ENCODE assay signal across 22 cellular contexts in the genomic region with DNA sequence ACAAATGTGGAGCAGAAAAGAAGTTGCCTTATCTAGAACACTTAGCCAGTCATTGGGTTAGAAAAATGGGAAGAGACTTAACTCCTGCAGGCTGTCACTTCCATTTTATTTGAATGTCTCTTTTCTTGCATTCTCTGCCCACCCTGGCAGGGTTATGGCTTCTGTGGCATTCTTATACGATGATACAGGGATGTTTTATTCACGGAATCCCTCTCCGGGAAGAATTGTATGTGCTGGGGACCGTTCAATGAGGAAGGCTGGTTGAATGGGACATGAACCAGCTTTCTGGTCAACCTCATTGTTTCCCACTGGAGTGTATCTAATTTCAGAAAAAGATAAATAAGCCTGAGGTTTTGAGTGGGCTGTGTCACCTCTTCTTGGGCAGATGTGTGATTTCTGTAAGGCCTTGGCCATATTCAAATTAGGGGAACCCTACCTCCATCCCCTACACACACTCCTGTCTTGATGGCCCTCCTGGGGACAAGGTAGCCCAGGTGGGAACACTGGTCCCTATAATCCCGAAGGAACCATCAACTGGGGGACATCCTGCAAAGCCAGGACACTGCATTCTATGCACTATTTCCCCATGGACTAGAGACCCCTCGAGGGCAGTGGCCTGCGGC.
"Had no signal": no experiment of that assay in that cellular context is flagged by ENCODE, and none has a peak within 500 bp of the region (broad histone marks: within the 10 kb centered on the region; RNA-seq: fewer than 3 reads in every experiment).

No MANE protein-coding gene starts in this region.

- H3K27ac Mint-ChIP-seq: memory B cell, mesothelial cell of epicardium, nephron progenitor cell, type B pancreatic cell had no signal

- H3K9me3 ChIP-seq: lower lobe of right lung, ovary, suprapubic skin, thyroid gland had no signal

- H3K27ac ChIP-seq: dorsolateral prefrontal cortex, gastroesophageal sphincter, left ventricle myocardium inferior, lower lobe of right lung, ovary, right atrium auricular region, sigmoid colon, skin epidermis, suprapubic skin, thyroid gland had no signal

- H3K4me1 Mint-ChIP-seq: memory B cell, mesothelial cell of epicardium, nephron progenitor cell had no signal

- H3K36me3 ChIP-seq: gastroesophageal sphincter, left ventricle myocardium inferior, lower lobe of right lung, ovary, right atrium auricular region, sigmoid colon, suprapubic skin, thyroid gland had no signal

- H3K36me3 Mint-ChIP-seq: memory B cell, mesothelial cell of epicardium had no signal

- H3K4me1 ChIP-seq: gastroesophageal sphincter, left ventricle myocardium inferior, lower lobe of right lung, right atrium auricular region, sigmoid colon, suprapubic skin, thyroid gland had no signal

- H3K9me3 Mint-ChIP-seq: type B pancreatic cell had no signal

- H3K27me3 ChIP-seq: gastroesophageal sphincter, ovary, right atrium auricular region, sigmoid colon, suprapubic skin, thyroid gland had no signal

- H3K4me3 Mint-ChIP-seq: memory B cell, mesothelial cell of epicardium, nephron progenitor cell, type B pancreatic cell had no signal

- H3K4me3 ChIP-seq: dorsolateral prefrontal cortex, gastroesophageal sphincter, left ventricle myocardium inferior, lower lobe of right lung, ovary, right atrium auricular region, sigmoid colon, skin epidermis, suprapubic skin, thyroid gland had no signal

- DNase-seq: cortex of kidney; dorsolateral prefrontal cortex; effector CD8-positive, alpha-beta T cell; glutamatergic neuron; left ventricle myocardium inferior; lower lobe of right lung; nephron progenitor cell; nucleus accumbens; ovary; sigmoid colon; stimulated activated CD4-positive, alpha-beta T cell treated with anti-CD3 and anti-CD28 coated beads, Interleukin-2, amount 100 ng/mL, for 24 hours; stimulated activated CD4-positive, alpha-beta T cell treated with anti-CD3 and anti-CD28 coated beads, Interleukin-4, amount 100 ng/mL, for 4 hours; stimulated activated naive CD4-positive, alpha-beta T cell; thyroid gland had no signal

- ATAC-seq: esophagus mucosa, gastroesophageal sphincter had no signal
